18 cellular contexts compared by ENCODE assay signal in the genomic region with DNA sequence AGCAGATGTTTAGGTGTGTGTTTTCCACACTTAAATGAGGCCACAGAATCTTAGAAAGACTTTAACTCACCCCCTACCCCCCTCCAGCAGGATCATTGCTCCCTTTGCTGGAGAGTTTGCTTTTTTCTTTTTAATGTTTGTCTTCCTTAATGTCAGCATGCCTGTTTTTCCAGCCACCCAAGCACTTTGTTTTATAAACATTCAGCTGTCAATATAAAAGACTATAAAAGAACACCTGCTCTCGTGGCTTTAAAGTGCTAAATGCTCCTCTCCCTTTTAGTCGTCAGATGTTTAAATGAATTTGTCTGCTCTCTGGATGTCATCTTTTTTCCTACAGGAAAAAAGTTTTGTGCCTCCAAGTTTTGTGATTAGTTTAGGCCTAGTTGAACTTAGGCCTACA.
"Had no signal": no experiment of that assay in that cellular context is flagged by ENCODE, and none has a peak within 500 bp of the region (broad histone marks: within the 10 kb centered on the region; RNA-seq: fewer than 3 reads in every experiment).

No MANE protein-coding gene starts in this region.

- ATAC-seq: activated CD8-positive, alpha-beta T cell treated with anti-CD3 and anti-CD28 coated beads for 36 hours; activated naive CD4-positive, alpha-beta T cell treated with anti-CD3 and anti-CD28 coated beads, Interleukin-2, amount 50 U/mL, for 72 hours; activated T-cell treated with anti-CD3 and anti-CD28 coated beads, Interleukin-2, amount 50 U/mL, for 4 hours; gastrocnemius medialis; heart left ventricle; left lobe of liver had no signal

- DNase-seq: activated B cell treated with CpG ODN at 0.5 μM for 24 hours; activated CD4-positive, alpha-beta T cell treated with anti-CD3 and anti-CD28 coated beads for 48 hours; activated CD8-positive, alpha-beta T cell treated with anti-CD3 and anti-CD28 coated beads for 36 hours; activated gamma-delta T cell; activated T-cell treated with anti-CD3 and anti-CD28 coated beads, Interleukin-2, amount 50 U/mL, for 4 hours; dorsolateral prefrontal cortex; endodermal cell; erythroblast; gastrocnemius medialis; heart left ventricle; naive B cell; small intestine; stimulated activated CD4-positive, alpha-beta T cell treated with anti-CD3 and anti-CD28 coated beads, Interleukin-4, amount 100 ng/mL, for 24 hours; stimulated activated naive CD4-positive, alpha-beta T cell treated with Interleukin-2 at 50 U/mL for 16 hours; substantia nigra; uterus had no signal
